28 cellular contexts compared by ENCODE assay signal in the genomic region with DNA sequence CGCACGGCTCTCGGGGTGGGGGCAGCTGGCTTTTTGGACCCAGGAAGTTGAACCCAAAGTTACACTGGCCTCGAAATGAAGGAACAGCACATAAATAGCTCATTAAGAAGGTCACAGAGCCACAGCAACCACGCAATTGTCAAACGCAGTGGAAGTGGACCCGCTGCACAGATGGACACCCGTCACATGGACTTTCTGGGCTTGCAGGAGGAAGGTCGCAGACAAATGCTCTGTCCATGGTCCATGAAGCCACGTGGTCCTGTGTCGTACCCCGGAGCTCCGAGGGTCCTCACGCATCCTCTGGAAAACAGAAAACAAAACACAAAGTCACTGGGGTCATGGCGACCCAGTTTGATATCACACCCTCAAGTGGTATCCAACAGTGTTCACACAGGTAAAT.
"Had no signal": no experiment of that assay in that cellular context is flagged by ENCODE, and none has a peak within 500 bp of the region (broad histone marks: within the 10 kb centered on the region; RNA-seq: fewer than 3 reads in every experiment).

No MANE protein-coding gene starts in this region.

- H3K36me3 ChIP-seq: left ventricle myocardium inferior, neutrophil, ovary, prostate gland, stomach, thyroid gland, transverse colon, upper lobe of left lung, vagina had no signal

- DNase-seq: hypothalamus; immature natural killer cell; left ventricle myocardium inferior; midbrain; mucosa of descending colon; naive thymus-derived CD4-positive, alpha-beta T cell; occipital lobe; ovary; retina; right cardiac atrium; stimulated activated CD4-positive, alpha-beta T cell treated with anti-CD3 and anti-CD28 coated beads, Interleukin-12 subunit alpha, Interleukin-12 subunit beta, amount 100 ng/mL, for 4 hours; stimulated activated CD4-positive, alpha-beta T cell treated with anti-CD3 and anti-CD28 coated beads, Interleukin-15, amount 100 ng/mL, for 24 hours; stimulated activated CD4-positive, alpha-beta T cell treated with anti-CD3 and anti-CD28 coated beads, Interleukin-2, amount 100 ng/mL, for 24 hours; stimulated activated CD4-positive, alpha-beta T cell treated with anti-CD3 and anti-CD28 coated beads, Interleukin-4, amount 100 ng/mL, for 1 hour; stimulated activated naive B cell treated with anti-CD40 and anti-IgM and Interleukin-4, amounts not matched to agents 10 μg/mL and 1 μg/mL and 100 μg/mL, for 72 hours; stimulated activated naive CD8-positive, alpha-beta T cell treated with anti-CD3 and anti-CD28 coated beads, Interleukin-15, Interleukin-2, amounts not matched to agents 100 U/mL and 50 U/mL, for 24 hours; stomach; testis; thyroid gland; transverse colon; upper lobe of left lung had no signal

- H3K27me3 ChIP-seq: neutrophil, ovary, stomach, testis, thyroid gland, transverse colon, upper lobe of left lung, vagina had no signal

- H3K4me3 ChIP-seq: left ventricle myocardium inferior, lung, mucosa of descending colon, ovary, prostate gland, skin epidermis, stomach, testis, thyroid gland, transverse colon, upper lobe of left lung, vagina had no signal

- H3K9me3 ChIP-seq: left ventricle myocardium inferior, mucosa of descending colon, neutrophil, ovary, prostate gland, stomach, testis, thyroid gland, transverse colon, upper lobe of left lung, vagina had no signal

- ATAC-seq: mucosa of descending colon; naive thymus-derived CD4-positive, alpha-beta T cell; natural killer cell treated with Interleukin-12 subunit alpha and Interleukin-12 subunit beta and Interleukin-15 and Interleukin-18, amount 100 ng/mL, for 72 hours; right cardiac atrium; sciatic nerve; stimulated activated naive B cell treated with anti-CD40 and anti-IgM and Interleukin-4, amounts not matched to agents 10 μg/mL and 1 μg/mL and 100 μg/mL, for 72 hours; stimulated activated naive CD8-positive, alpha-beta T cell treated with anti-CD3 and anti-CD28 coated beads, Interleukin-15, Interleukin-2, amounts not matched to agents 100 U/mL and 50 U/mL, for 24 hours had no signal

- H3K27ac ChIP-seq: left ventricle myocardium inferior, neutrophil, ovary, prostate gland, skin epidermis, stomach, testis, thyroid gland, transverse colon, upper lobe of left lung, vagina had no signal

- H3K4me1 ChIP-seq: left ventricle myocardium inferior, prostate gland, stomach, testis, thyroid gland, transverse colon, upper lobe of left lung, vagina had no signal
